13 cellular contexts compared by ENCODE assay signal in the genomic region with DNA sequence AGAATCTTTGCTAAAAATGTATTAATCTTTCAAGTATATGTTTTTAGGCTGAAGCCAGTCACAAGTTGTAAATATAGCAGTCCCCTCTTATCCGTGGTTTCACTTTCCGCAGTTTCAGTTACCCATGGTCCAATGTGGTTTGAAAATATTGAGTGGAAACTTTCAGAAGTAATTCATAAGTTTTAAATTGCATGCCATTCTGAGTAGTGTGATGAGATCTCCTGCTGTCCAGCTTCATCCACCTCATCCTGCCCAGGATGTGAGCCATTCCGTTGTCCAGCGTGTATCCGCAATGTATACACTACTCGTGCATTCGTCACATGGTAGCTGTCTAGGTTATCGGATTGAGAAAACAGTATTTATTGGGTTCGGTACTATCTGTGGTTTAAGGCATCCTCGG. TPM values are rescaled to one million over a fixed set of nuclear protein-coding genes. Genes with fewer than 3 reads are reported as not detected.
A peak's percentile ranks its signal among the peaks of the same experiment; 100 is the strongest.
DNase-seq lines count a peak whose midpoint lies in the region; ATAC-seq, FAIRE-seq and TF ChIP-seq lines count a peak whose summit lies in the region.
"Had no signal": no experiment of that assay in that cellular context is flagged by ENCODE, and none has a peak within 500 bp of the region (broad histone marks: within the 10 kb centered on the region; RNA-seq: fewer than 3 reads in every experiment).

No MANE protein-coding gene starts in this region.

- no peaks in the 10 kb centered on the region for H3K9me3 Mint-ChIP-seq in activated naive CD8-positive, alpha-beta T cell treated with anti-CD3 and anti-CD28 coated beads, Interleukin-2, amount 50 U/mL, for 24 hours
- no peaks in the 10 kb centered on the region for H3K9me3 Mint-ChIP-seq in endothelial cell (ENCODE audit: unreplicated experiment)
- H3K9me3 Mint-ChIP-seq: brain had no signal

- H3K27me3 Mint-ChIP-seq in activated naive CD8-positive, alpha-beta T cell treated with anti-CD3 and anti-CD28 coated beads, Interleukin-2, amount 50 U/mL, for 24 hours = no peaks in the 10 kb centered on the region
- H3K27me3 Mint-ChIP-seq in endothelial cell (ENCODE audit: unreplicated experiment) = peaks cover 1% of the 10 kb centered on the region
- H3K27me3 Mint-ChIP-seq: brain had no signal

- peak overlapping the region; percentile 7 for H3K9ac ChIP-seq in mucosa of stomach (ENCODE audit: low read length)

- peak overlapping the region; percentile 80 for H3K4me3 Mint-ChIP-seq in activated naive CD8-positive, alpha-beta T cell treated with anti-CD3 and anti-CD28 coated beads, Interleukin-2, amount 50 U/mL, for 24 hours
- H3K4me3 Mint-ChIP-seq in endothelial cell (ENCODE audit: unreplicated experiment) = no peak overlapping the region
- H3K4me3 Mint-ChIP-seq: brain had no signal

- peak; percentile 75 for ATAC-seq in activated naive CD8-positive, alpha-beta T cell treated with anti-CD3 and anti-CD28 coated beads, Interleukin-2, amount 50 U/mL, for 24 hours
- ATAC-seq in GM21447 (IDR thresholded peaks at IDR 0.05; ENCODE audit: unreplicated experiment) = no peak
- no peak for ATAC-seq in GM21515 (IDR thresholded peaks at IDR 0.05; ENCODE audit: unreplicated experiment)

- no peak for DNase-seq in GM19239 (ENCODE audit: insufficient read length, low spot score)
- DNase-seq in activated naive CD8-positive, alpha-beta T cell treated with anti-CD3 and anti-CD28 coated beads, Interleukin-2, amount 50 U/mL, for 24 hours = no peak
- no peak for DNase-seq in RWPE1 (ENCODE audit: low spot score)
- no peak for DNase-seq in endothelial cell (ENCODE audit: low spot score)
- DNase-seq: NCI-H1092 treated with DMSO at 0.1 percent for 48 hours, NCI-H748 treated with DMSO at 0.1 percent for 48 hours, uterus had no signal

- H3K27ac Mint-ChIP-seq in activated naive CD8-positive, alpha-beta T cell treated with anti-CD3 and anti-CD28 coated beads, Interleukin-2, amount 50 U/mL, for 24 hours = peak overlapping the region; percentile 90
- no peak overlapping the region for H3K27ac Mint-ChIP-seq in endothelial cell (ENCODE audit: unreplicated experiment)

- CTCF ChIA-PET in RWPE1 (lab: Yijun Ruan, JAX) = interaction anchor here (1.3 kb wide), 1 partner anchor 10 kb away, joined by 3 read pairs; no protein-coding TSS in a partner anchor

- no peaks in the 10 kb centered on the region for H3K9me3 ChIP-seq in mucosa of stomach (ENCODE audit: control insufficient read depth, low read length)
- H3K9me3 ChIP-seq: uterus had no signal

- H3K4me3 ChIP-seq in mucosa of stomach (ENCODE audit: low read length) = no peak overlapping the region
- H3K4me3 ChIP-seq: SK-N-MC, uterus had no signal

- peak; percentile 92 for FAIRE-seq in A204.1 (lab: Jason Lieb, UNC)
- peak; percentile 8 for FAIRE-seq in GM19239 (lab: Jason Lieb, UNC)

- no peak for TF ChIP-seq CTCF in RWPE1 (conservative IDR thresholded peaks at IDR 0.05; ENCODE audit: low read depth)
- TF ChIP-seq CTCF in endothelial cell (IDR thresholded peaks at IDR 0.05; ENCODE audit: unreplicated experiment) = no peak

- H3K27ac ChIP-seq in RWPE1 = no peak overlapping the region
- H3K27ac ChIP-seq: SK-N-MC had no signal

- peaks cover 76% of the 10 kb centered on the region for H3K4me1 Mint-ChIP-seq in activated naive CD8-positive, alpha-beta T cell treated with anti-CD3 and anti-CD28 coated beads, Interleukin-2, amount 50 U/mL, for 24 hours
- no peaks in the 10 kb centered on the region for H3K4me1 Mint-ChIP-seq in endothelial cell (ENCODE audit: unreplicated experiment)

- no peaks in the 10 kb centered on the region for H3K27me3 ChIP-seq in mucosa of stomach (ENCODE audit: control insufficient read depth, insufficient read depth, low read length)
- H3K27me3 ChIP-seq: uterus had no signal

- peaks cover 35% of the 10 kb centered on the region for H3K36me3 Mint-ChIP-seq in activated naive CD8-positive, alpha-beta T cell treated with anti-CD3 and anti-CD28 coated beads, Interleukin-2, amount 50 U/mL, for 24 hours (ENCODE audit: low read depth)
- peaks cover 4% of the 10 kb centered on the region for H3K36me3 Mint-ChIP-seq in endothelial cell (ENCODE audit: low read depth, unreplicated experiment)

- H3K36me3 ChIP-seq in mucosa of stomach (ENCODE audit: control insufficient read depth, insufficient read depth, low read length) = no peaks in the 10 kb centered on the region

- H3K4me1 ChIP-seq in mucosa of stomach (ENCODE audit: control insufficient read depth, insufficient read depth, low read length) = peaks cover 12% of the 10 kb centered on the region

- POLR2A ChIA-PET in RWPE1 (lab: Yijun Ruan, JAX; ENCODE audit: low non-redundant PET) = no interaction called here

RNA-seq across cellular contexts. Expression of a gene that starts 12.2 kb away (rescaled TPM):
- total RNA-seq in endothelial cell (ENCODE audit: unreplicated experiment) = 50.4 TPM

RNA-seq across cellular contexts. Expression of a gene that starts 35.1 kb away (rescaled TPM):
- total RNA-seq in endothelial cell (ENCODE audit: unreplicated experiment) = 23.6 TPM

RNA-seq across cellular contexts. Expression of a gene that starts 35.5 kb away (rescaled TPM):
- 48.9 TPM for total RNA-seq in endothelial cell (ENCODE audit: unreplicated experiment)
